ENCODE assay signal across 17 cellular contexts in genomic region chr2:27993950-27994728, GRCh38.
"Had no signal": no experiment of that assay in that cellular context is flagged by ENCODE, and none has a peak within 500 bp of the region (broad histone marks: within the 10 kb centered on the region; RNA-seq: fewer than 3 reads in every experiment).

No MANE protein-coding gene starts in this region.

- H3K27ac ChIP-seq: upper lobe of left lung had no signal

- H3K4me1 Mint-ChIP-seq: endodermal cell had no signal

- H3K4me3 Mint-ChIP-seq: activated CD8-positive, alpha-beta memory T cell treated with anti-CD3 and anti-CD28 coated beads, Interleukin-2, amount 10 ng/mL, durations not matched to agents 7 days and 5 days; activated naive CD4-positive, alpha-beta T cell treated with anti-CD3 and anti-CD28 coated beads, Interleukin-2, amount 50 U/mL, for 24 hours; activated T-cell treated with anti-CD3 and anti-CD28 coated beads, Interleukin-2, amount 50 U/mL, for 24 hours; endodermal cell; natural killer cell; T-helper 2 cell treated with Interferon-gamma antibody and Interleukin-4, amounts not matched to agents 5 μg/mL and 100 μg/mL, for 36 hours had no signal

- H3K36me3 Mint-ChIP-seq: natural killer cell had no signal

- H3K9me3 Mint-ChIP-seq: endodermal cell, natural killer cell had no signal

- H3K9me3 ChIP-seq: upper lobe of left lung had no signal

- H3K27me3 Mint-ChIP-seq: activated CD8-positive, alpha-beta memory T cell treated with anti-CD3 and anti-CD28 coated beads, Interleukin-2, amount 10 ng/mL, durations not matched to agents 7 days and 5 days; activated naive CD4-positive, alpha-beta T cell treated with anti-CD3 and anti-CD28 coated beads, Interleukin-2, amount 50 U/mL, for 24 hours; activated T-cell treated with anti-CD3 and anti-CD28 coated beads, Interleukin-2, amount 50 U/mL, for 24 hours; progenitor cell of endocrine pancreas had no signal

- H3K27me3 ChIP-seq: upper lobe of left lung had no signal

- H3K27ac Mint-ChIP-seq: activated CD8-positive, alpha-beta memory T cell treated with anti-CD3 and anti-CD28 coated beads, Interleukin-2, amount 10 ng/mL, durations not matched to agents 7 days and 5 days; activated naive CD4-positive, alpha-beta T cell treated with anti-CD3 and anti-CD28 coated beads, Interleukin-2, amount 50 U/mL, for 24 hours; activated T-cell treated with anti-CD3 and anti-CD28 coated beads, Interleukin-2, amount 50 U/mL, for 24 hours; endodermal cell; natural killer cell; progenitor cell of endocrine pancreas; T-helper 2 cell treated with Interferon-gamma antibody and Interleukin-4, amounts not matched to agents 5 μg/mL and 100 μg/mL, for 36 hours had no signal

- DNase-seq: activated CD4-positive, alpha-beta T cell treated with anti-CD3 and anti-CD28 coated beads, Interleukin-2, amount 50 U/mL, for 4 hours; activated CD8-positive, alpha-beta memory T cell treated with anti-CD3 and anti-CD28 coated beads, Interleukin-2, amount 10 ng/mL, durations not matched to agents 7 days and 5 days; activated effector memory CD4-positive, alpha-beta T cell treated with Interleukin-2 at 50 U/mL for 16 hours; activated T-cell treated with anti-CD3 and anti-CD28 coated beads, Interleukin-2, amount 50 U/mL, for 24 hours; amygdala; endodermal cell; glutamatergic neuron; natural killer cell; nucleus accumbens; stimulated activated CD4-positive, alpha-beta T cell treated with anti-CD3 and anti-CD28 coated beads, Interleukin-12 subunit alpha, Interleukin-12 subunit beta, amount 100 ng/mL, for 4 hours; stimulated activated CD4-positive, alpha-beta T cell treated with anti-CD3 and anti-CD28 coated beads, Interleukin-2, amount 100 ng/mL, for 48 hours; stimulated activated CD8-positive, alpha-beta memory T cell treated with anti-CD3 and anti-CD28 coated beads, Interleukin-4, amount 100 ng/mL, for 48 hours; stimulated activated naive CD8-positive, alpha-beta T cell treated with anti-CD3 and anti-CD28 coated beads, Interleukin-15, Interleukin-2, amounts not matched to agents 100 U/mL and 50 U/mL, for 24 hours; upper lobe of left lung had no signal

- H3K4me3 ChIP-seq: upper lobe of left lung had no signal

- H3K36me3 ChIP-seq: upper lobe of left lung had no signal
